In genomic region chr12:113846275-113846674, GRCh38 we compare ENCODE assay signal across 18 cellular contexts.
A peak's percentile ranks its signal among the peaks of the same experiment; 100 is the strongest.
DNase-seq lines count a peak whose midpoint lies in the region; ATAC-seq and TF ChIP-seq lines count a peak whose summit lies in the region.
"Had no signal": no experiment of that assay in that cellular context is flagged by ENCODE, and none has a peak within 500 bp of the region (broad histone marks: within the 10 kb centered on the region; RNA-seq: fewer than 3 reads in every experiment).

No MANE protein-coding gene starts in this region.

- no peak overlapping the region for H3K4me3 Mint-ChIP-seq in mesothelial cell of epicardium
- H3K4me3 Mint-ChIP-seq: CD14-positive monocyte had no signal

- H3K36me3 Mint-ChIP-seq in mesothelial cell of epicardium: peaks cover 6% of the 10 kb centered on the region

- H3K27me3 Mint-ChIP-seq in mesothelial cell of epicardium (ENCODE audit: low read depth): no peaks in the 10 kb centered on the region

- no peak overlapping the region for H3K4me3 ChIP-seq in BE2C (ENCODE audit: low read depth, low read length)

- H3K4me1 Mint-ChIP-seq in mesothelial cell of epicardium: peaks cover 5% of the 10 kb centered on the region

- no peaks in the 10 kb centered on the region for H3K27me3 ChIP-seq in BE2C

- H3K36me3 ChIP-seq in BE2C: peaks cover 9% of the 10 kb centered on the region; the same call in 1 of the 2 replicates

- DNase-seq in BE2C: peak; percentile 25
- peak; percentile 42 for DNase-seq in EH (ENCODE audit: low read depth)
- peak; percentile 58 for DNase-seq in SK-N-DZ (ENCODE audit: low spot score)
- no peak for DNase-seq in mesothelial cell of epicardium (ENCODE audit: low spot score in 2 of 2, unreplicated experiment in 2 of 2)
- no peak for DNase-seq in NCI-H187 (lab: John Stamatoyannopoulos, UW)
- DNase-seq in NOMO-1 treated with DMSO at 0.1 percent for 48 hours (lab: John Stamatoyannopoulos, UW; ENCODE audit: unreplicated experiment): no peak
- DNase-seq: Calu3, GOT3, Kasumi-1, NCI-H1417 treated with DMSO at 0.1 percent for 48 hours, NCI-H2081 treated with DMSO at 0.1 percent for 48 hours, NCI-H446 treated with DMSO at 0.1 percent for 48 hours, NCI-H774, SIG-M5 had no signal

- H3K9me3 ChIP-seq in BE2C: no peaks in the 10 kb centered on the region

- H3K9me3 Mint-ChIP-seq in mesothelial cell of epicardium: no peaks in the 10 kb centered on the region
- H3K9me3 Mint-ChIP-seq: CD14-positive monocyte had no signal

- no peak for ATAC-seq in HG03159 (IDR thresholded peaks at IDR 0.05; ENCODE audit: unreplicated experiment)
- no peak for ATAC-seq in GM18861 (IDR thresholded peaks at IDR 0.05; ENCODE audit: unreplicated experiment)
- ATAC-seq: HepG2 had no signal

- peaks cover 7% of the 10 kb centered on the region for H3K4me1 ChIP-seq in BE2C

- H3K27ac Mint-ChIP-seq in mesothelial cell of epicardium: peak overlapping the region; percentile 30

- TF ChIP-seq CTCF in BE2C (IDR thresholded peaks at IDR 0.05; ENCODE audit: low read depth, low read length) (no peak), mesothelial cell of epicardium (IDR thresholded peaks at IDR 0.05; ENCODE audit: unreplicated experiment) (no peak)

Comparison
In these comparisons a context has a peak if more than half of its experiments do, and no peak if none do; other contexts are left out.
1. DNase-seq: peak in BE2C (single experiment), EH (single experiment) and SK-N-DZ (single experiment); none in mesothelial cell of epicardium (0 of 2), NCI-H187 (0 of 2) and NOMO-1 treated with DMSO at 0.1 percent for 48 hours (single experiment).